Comparison of ENCODE assay signal across 8 cellular contexts in the genomic region with DNA sequence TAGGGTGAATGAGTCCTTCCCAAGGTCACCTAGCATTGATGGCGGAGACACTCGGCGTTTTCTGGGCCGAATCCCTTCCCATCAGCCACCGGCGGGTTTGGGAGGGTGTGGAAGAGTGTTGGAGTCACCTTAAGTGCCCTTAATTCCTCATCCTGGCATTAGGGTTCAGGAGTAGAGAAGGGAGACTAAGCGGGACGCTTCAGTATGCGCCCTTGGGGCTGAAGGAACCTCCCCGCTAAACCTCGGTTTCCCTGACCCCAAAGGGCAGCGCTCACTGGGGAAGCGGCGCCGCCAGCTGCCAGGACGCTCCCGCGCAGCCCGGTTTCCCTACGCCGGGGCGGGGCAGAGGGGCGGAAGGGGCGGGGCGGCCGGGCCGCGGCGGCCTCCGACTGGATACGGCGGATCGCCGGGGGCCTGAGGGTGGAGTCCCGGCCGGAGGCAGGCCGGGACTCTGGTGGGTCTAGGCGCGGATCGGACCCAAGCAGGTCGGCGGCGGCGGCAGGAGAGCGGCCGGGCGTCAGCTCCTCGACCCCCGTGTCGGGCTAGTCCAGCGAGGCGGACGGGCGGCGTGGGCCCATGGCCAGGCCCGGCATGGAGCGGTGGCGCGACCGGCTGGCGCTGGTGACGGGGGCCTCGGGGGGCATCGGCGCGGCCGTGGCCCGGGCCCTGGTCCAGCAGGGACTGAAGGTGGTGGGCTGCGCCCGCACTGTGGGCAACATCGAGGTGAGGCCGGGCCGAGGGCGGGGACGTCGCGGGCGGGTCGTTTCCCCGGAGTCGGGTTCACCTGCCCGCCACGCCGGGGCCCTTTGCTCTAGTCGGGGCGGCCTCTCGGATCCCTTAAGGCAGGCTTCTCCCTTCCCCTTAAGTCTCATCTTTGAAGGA. TPM values are rescaled to one million over a fixed set of nuclear protein-coding genes. Genes with fewer than 3 reads are reported as not detected.
A peak's percentile ranks its signal among the peaks of the same experiment; 100 is the strongest.
DNase-seq lines count a peak whose midpoint lies in the region; ATAC-seq lines count a peak whose summit lies in the region.

A gene with protein sequence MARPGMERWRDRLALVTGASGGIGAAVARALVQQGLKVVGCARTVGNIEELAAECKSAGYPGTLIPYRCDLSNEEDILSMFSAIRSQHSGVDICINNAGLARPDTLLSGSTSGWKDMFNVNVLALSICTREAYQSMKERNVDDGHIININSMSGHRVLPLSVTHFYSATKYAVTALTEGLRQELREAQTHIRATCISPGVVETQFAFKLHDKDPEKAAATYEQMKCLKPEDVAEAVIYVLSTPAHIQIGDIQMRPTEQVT (plus strand): TSS at position 446 of the 882 bp plus-strand sequence. CDS start 131 bp downstream, at position 577.

- peaks cover 7% of the 10 kb centered on the region for H3K36me3 ChIP-seq in CD8-positive, alpha-beta memory T cell (ENCODE audit: insufficient read depth, low read length)
- H3K36me3 ChIP-seq in HUES6 (ENCODE audit: control insufficient read depth, insufficient read depth, low read length) (peaks cover 37% of the 10 kb centered on the region), muscle layer of duodenum (ENCODE audit: control insufficient read depth in 1 of 2, insufficient read depth in 2 of 2, low read length in 2 of 2) (peaks cover 16 to 20% of the 10 kb centered on the region in 2 donors)

- ATAC-seq in GM19463 (IDR thresholded peaks at IDR 0.05; ENCODE audit: unreplicated experiment) (peak; percentile 89), esophagus mucosa (peak; percentile 84)
- peak; percentile 98 to 99 for ATAC-seq in activated T-cell treated with anti-CD3 and anti-CD28 coated beads, Interleukin-2, amount 50 U/mL, for 4 hours

- H3K4me1 ChIP-seq in CD8-positive, alpha-beta memory T cell (ENCODE audit: insufficient read depth, low read length): peaks cover 10% of the 10 kb centered on the region
- peaks cover 23% of the 10 kb centered on the region for H3K4me1 ChIP-seq in HUES6 (ENCODE audit: control insufficient read depth, insufficient read depth, low read length)
- peaks cover 8 to 13% of the 10 kb centered on the region in 2 donors for H3K4me1 ChIP-seq in muscle layer of duodenum (ENCODE audit: control insufficient read depth in 1 of 2, insufficient read depth in 2 of 2, low read length in 2 of 2)

- peak; percentile 60 to 80 (median 72) for DNase-seq in CD8-positive, alpha-beta memory T cell
- peak; percentile 83 for DNase-seq in OCI-M1 (lab: John Stamatoyannopoulos, UW)
- DNase-seq in activated T-cell treated with anti-CD3 and anti-CD28 coated beads, Interleukin-2, amount 50 U/mL, for 4 hours: peak; percentile 71
- DNase-seq in stimulated activated CD8-positive, alpha-beta memory T cell treated with anti-CD3 and anti-CD28 coated beads, Interleukin-4, amount 100 ng/mL, for 48 hours: peak; percentile 90

- peak within 1 kb of the TSS; percentile 28 for H3K27ac ChIP-seq in CD8-positive, alpha-beta memory T cell (ENCODE audit: low read depth, low read length)
- peak within 1 kb of the TSS; percentile 61 for H3K27ac ChIP-seq in HUES6 (ENCODE audit: low read depth, low read length)
- H3K27ac ChIP-seq in muscle layer of duodenum (ENCODE audit: low read length): peak within 1 kb of the TSS; percentile 74

- no peaks in the 10 kb centered on the region for H3K27me3 ChIP-seq in CD8-positive, alpha-beta memory T cell (ENCODE audit: insufficient read depth, low read length, poor library complexity, severe bottlenecking)
- H3K27me3 ChIP-seq in HUES6 (ENCODE audit: control insufficient read depth, insufficient read depth, low read length) (no peaks in the 10 kb centered on the region), muscle layer of duodenum (ENCODE audit: low read depth, low read length) (no peaks in the 10 kb centered on the region)

- H3K27ac Mint-ChIP-seq in CD8-positive, alpha-beta memory T cell: peak within 1 kb of the TSS; percentile 43 to 92 (median 76)

- CTCF ChIA-PET in CD8-positive, alpha-beta memory T cell (lab: Charles Lee): interaction anchor here (2.8 kb wide), 1 partner anchor 10 kb away, joined by 22 read pairs; a partner anchor contains a TSS

- no peaks in the 10 kb centered on the region for H3K9me3 Mint-ChIP-seq in CD8-positive, alpha-beta memory T cell
- H3K9me3 Mint-ChIP-seq in activated T-cell treated with anti-CD3 and anti-CD28 coated beads, Interleukin-2, amount 50 U/mL, for 4 hours: no peaks in the 10 kb centered on the region

- peak within 1 kb of the TSS; percentile 42 for H3K4me3 ChIP-seq in CD8-positive, alpha-beta memory T cell (ENCODE audit: low read length)
- H3K4me3 ChIP-seq in HUES6 (ENCODE audit: low read depth, low read length): peak within 1 kb of the TSS; percentile 91
- peak within 1 kb of the TSS; percentile 69 to 87 for H3K4me3 ChIP-seq in muscle layer of duodenum (ENCODE audit: low read depth in 1 of 2, low read length in 2 of 2)

- H3K9ac ChIP-seq in HUES6 (ENCODE audit: low read length): peak within 1 kb of the TSS; percentile 82

- no peaks in the 10 kb centered on the region for H3K9me3 ChIP-seq in CD8-positive, alpha-beta memory T cell (ENCODE audit: low read length)
- H3K9me3 ChIP-seq in HUES6 (ENCODE audit: control insufficient read depth, insufficient read depth, low read depth, low read length): no peaks in the 10 kb centered on the region
- no peaks in the 10 kb centered on the region for H3K9me3 ChIP-seq in muscle layer of duodenum (ENCODE audit: control insufficient read depth in 1 of 2, low read length in 2 of 2)

- POLR2A ChIA-PET in CD8-positive, alpha-beta memory T cell (lab: Charles Lee): interaction anchor here (0.7 to 1.4 kb wide), 3 partner anchors 10 to 1073 kb away, joined by 4 to 7 read pairs (median 4); a partner anchor contains a TSS

- H3K36me3 Mint-ChIP-seq in CD8-positive, alpha-beta memory T cell: peaks cover 0 to 30% (median 6%) of the 10 kb centered on the region in 3 donors
- peaks cover 9% of the 10 kb centered on the region for H3K36me3 Mint-ChIP-seq in activated T-cell treated with anti-CD3 and anti-CD28 coated beads, Interleukin-2, amount 50 U/mL, for 4 hours (ENCODE audit: insufficient read depth)

- H3K4me3 Mint-ChIP-seq in CD8-positive, alpha-beta memory T cell: peak within 1 kb of the TSS; percentile 70 to 87 (median 75)
- H3K4me3 Mint-ChIP-seq in activated T-cell treated with anti-CD3 and anti-CD28 coated beads, Interleukin-2, amount 50 U/mL, for 4 hours: peak within 1 kb of the TSS; percentile 80

- H3K27me3 Mint-ChIP-seq in CD8-positive, alpha-beta memory T cell: no peaks in the 10 kb centered on the region
- H3K27me3 Mint-ChIP-seq in activated T-cell treated with anti-CD3 and anti-CD28 coated beads, Interleukin-2, amount 50 U/mL, for 4 hours (ENCODE audit: low read depth): no peaks in the 10 kb centered on the region

- peaks cover 15 to 33% (median 32%) of the 10 kb centered on the region in 3 donors for H3K4me1 Mint-ChIP-seq in CD8-positive, alpha-beta memory T cell
- peaks cover 16% of the 10 kb centered on the region for H3K4me1 Mint-ChIP-seq in activated T-cell treated with anti-CD3 and anti-CD28 coated beads, Interleukin-2, amount 50 U/mL, for 4 hours (ENCODE audit: low read depth)

RNA-seq across cellular contexts. Expression of the gene that starts here (rescaled TPM):
- total RNA-seq in CD8-positive, alpha-beta memory T cell: 10 to 100 TPM; 11.1 to 13.0 TPM
- polyA plus RNA-seq in CD8-positive, alpha-beta memory T cell: 4.3 TPM
- total RNA-seq in activated T-cell treated with anti-CD3 and anti-CD28 coated beads, Interleukin-2, amount 50 U/mL, for 4 hours: 10 to 100 TPM; 11.6 to 13.0 (median 12.0) TPM
- 8.4 TPM for total RNA-seq in esophagus mucosa

Comparison
In these comparisons a context has a peak if more than half of its experiments do, and no peak if none do; other contexts are left out.
1. Peak in every context shown above with its lines: DNase-seq, ATAC-seq, H3K4me3 ChIP-seq and H3K27ac ChIP-seq.